In the genomic region with DNA sequence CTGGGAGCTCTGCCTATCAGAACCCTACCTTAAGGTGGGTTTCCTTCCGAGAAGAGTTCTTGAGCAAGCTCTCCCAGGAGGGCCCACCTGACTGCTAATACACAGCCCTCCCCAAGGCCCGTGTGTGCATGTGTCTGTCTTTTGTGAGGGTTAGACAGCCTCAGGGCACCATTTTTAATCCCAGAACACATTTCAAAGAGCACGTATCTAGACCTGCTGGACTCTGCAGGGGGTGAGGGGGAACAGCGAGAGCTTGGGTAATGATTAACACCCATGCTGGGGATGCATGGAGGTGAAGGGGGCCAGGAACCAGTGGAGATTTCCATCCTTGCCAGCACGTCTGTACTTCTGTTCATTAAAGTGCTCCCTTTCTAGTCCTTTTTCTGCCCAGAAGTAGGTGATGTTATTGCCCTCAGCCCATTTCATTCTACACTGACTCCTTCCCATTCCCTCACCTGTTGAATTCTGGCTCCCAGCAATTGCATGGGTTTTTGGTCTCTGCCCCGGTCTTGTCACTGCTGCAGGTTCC, we compare ENCODE assay signal across 1 cellular context.
TF ChIP-seq lines count a peak whose summit lies in the region.

No MANE protein-coding gene starts in this region.

TF ChIP-seq in HepG2, 621 proteins besides CTCF, POLR2A, EP300 and RAD21 (continued from another document and continues in another):
- TF ChIP-seq, protein P1, sequence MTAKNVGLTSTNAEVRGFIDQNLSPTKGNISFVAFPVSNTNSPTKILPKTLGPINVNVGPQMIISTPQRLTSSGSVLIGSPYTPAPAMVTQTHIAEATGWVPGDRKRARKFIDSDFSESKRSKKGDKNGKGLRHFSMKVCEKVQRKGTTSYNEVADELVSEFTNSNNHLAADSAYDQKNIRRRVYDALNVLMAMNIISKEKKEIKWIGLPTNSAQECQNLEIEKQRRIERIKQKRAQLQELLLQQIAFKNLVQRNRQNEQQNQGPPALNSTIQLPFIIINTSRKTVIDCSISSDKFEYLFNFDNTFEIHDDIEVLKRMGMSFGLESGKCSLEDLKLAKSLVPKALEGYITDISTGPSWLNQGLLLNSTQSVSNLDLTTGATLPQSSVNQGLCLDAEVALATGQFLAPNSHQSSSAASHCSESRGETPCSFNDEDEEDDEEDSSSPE (CRISPR knock-in tag; IDR thresholded peaks at IDR 0.05): peak; percentile 47; the same call in 1 of the 2 replicates
- TF ChIP-seq MZF1 (CRISPR knock-in tag; IDR thresholded peaks at IDR 0.05; ENCODE audit: borderline replicate concordance) (no peak), ZNF790 (CRISPR knock-in tag; IDR thresholded peaks at IDR 0.05; ENCODE audit: borderline replicate concordance) (no peak), HDAC6 (IDR thresholded peaks at IDR 0.05; ENCODE audit: low read depth, low read length) (no peak), ZNF652 (CRISPR knock-in tag; IDR thresholded peaks at IDR 0.05; ENCODE audit: borderline replicate concordance, low read depth) (0 out of 2 replicates have a peak, but pooled peaks have one; percentile 47), MAF1 (CRISPR knock-in tag; IDR thresholded peaks at IDR 0.05; ENCODE audit: borderline replicate concordance) (no peak), PITX1 (CRISPR knock-in tag; IDR thresholded peaks at IDR 0.05) (peak; percentile 98), ZNF749 (CRISPR knock-in tag; IDR thresholded peaks at IDR 0.05; ENCODE audit: borderline replicate concordance) (no peak), NCOA1 (CRISPR knock-in tag; IDR thresholded peaks at IDR 0.05) (peak; percentile 53; the same call in 1 of the 2 replicates), ZMYM4 (CRISPR knock-in tag; IDR thresholded peaks at IDR 0.05) (peak; percentile 80; the same call in 1 of the 2 replicates), KLF9 (CRISPR knock-in tag; IDR thresholded peaks at IDR 0.05; ENCODE audit: low read depth) (no peak), ZNF775 (CRISPR knock-in tag; IDR thresholded peaks at IDR 0.05; ENCODE audit: borderline replicate concordance) (no peak), ESRRA (CRISPR knock-in tag; IDR thresholded peaks at IDR 0.05; ENCODE audit: low read depth) (no peak; the same call in 1 of the 2 replicates), HMGA1 (CRISPR knock-in tag; conservative IDR thresholded peaks at IDR 0.05) (no peak), NR1H2 (CRISPR knock-in tag; IDR thresholded peaks at IDR 0.05; ENCODE audit: borderline replicate concordance, low read depth) (no peak), SP4 (CRISPR knock-in tag; IDR thresholded peaks at IDR 0.05) (0 out of 2 replicates have a peak, but pooled peaks have one; percentile 21), ZC3H13 (CRISPR knock-in tag; IDR thresholded peaks at IDR 0.05) (peak; percentile 42; the same call in 1 of the 2 replicates), DMAP1 (CRISPR knock-in tag; IDR thresholded peaks at IDR 0.05) (peak; percentile 73; the same call in 1 of the 2 replicates), CENPX (CRISPR knock-in tag; IDR thresholded peaks at IDR 0.05) (no peak), ZSCAN31 (CRISPR knock-in tag; IDR thresholded peaks at IDR 0.05; ENCODE audit: low read depth) (no peak; the same call in 1 of the 2 replicates), ZNF282 (IDR thresholded peaks at IDR 0.05; ENCODE audit: partially characterized antibody) (no peak), ATF7-NPFF (CRISPR knock-in tag; IDR thresholded peaks at IDR 0.05; ENCODE audit: low read depth) (0 out of 2 replicates have a peak, but pooled peaks have one; percentile 8), YEATS4 (CRISPR knock-in tag; IDR thresholded peaks at IDR 0.05; ENCODE audit: borderline replicate concordance) (no peak), ZNF292 (CRISPR knock-in tag; IDR thresholded peaks at IDR 0.05; ENCODE audit: borderline replicate concordance, low read depth) (peak; percentile 93; the same call in 1 of the 2 replicates), ZNF180 (CRISPR knock-in tag; IDR thresholded peaks at IDR 0.05; ENCODE audit: borderline replicate concordance, low read depth) (no peak), ZFY (CRISPR knock-in tag; IDR thresholded peaks at IDR 0.05) (peak; percentile 65), ELF3 (CRISPR knock-in tag; IDR thresholded peaks at IDR 0.05) (peak; percentile 58)
- TF ChIP-seq, protein P2, sequence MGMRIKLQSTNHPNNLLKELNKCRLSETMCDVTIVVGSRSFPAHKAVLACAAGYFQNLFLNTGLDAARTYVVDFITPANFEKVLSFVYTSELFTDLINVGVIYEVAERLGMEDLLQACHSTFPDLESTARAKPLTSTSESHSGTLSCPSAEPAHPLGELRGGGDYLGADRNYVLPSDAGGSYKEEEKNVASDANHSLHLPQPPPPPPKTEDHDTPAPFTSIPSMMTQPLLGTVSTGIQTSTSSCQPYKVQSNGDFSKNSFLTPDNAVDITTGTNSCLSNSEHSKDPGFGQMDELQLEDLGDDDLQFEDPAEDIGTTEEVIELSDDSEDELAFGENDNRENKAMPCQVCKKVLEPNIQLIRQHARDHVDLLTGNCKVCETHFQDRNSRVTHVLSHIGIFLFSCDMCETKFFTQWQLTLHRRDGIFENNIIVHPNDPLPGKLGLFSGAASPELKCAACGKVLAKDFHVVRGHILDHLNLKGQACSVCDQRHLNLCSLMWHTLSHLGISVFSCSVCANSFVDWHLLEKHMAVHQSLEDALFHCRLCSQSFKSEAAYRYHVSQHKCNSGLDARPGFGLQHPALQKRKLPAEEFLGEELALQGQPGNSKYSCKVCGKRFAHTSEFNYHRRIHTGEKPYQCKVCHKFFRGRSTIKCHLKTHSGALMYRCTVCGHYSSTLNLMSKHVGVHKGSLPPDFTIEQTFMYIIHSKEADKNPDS (CRISPR knock-in tag; IDR thresholded peaks at IDR 0.05): no peak
- TF ChIP-seq, protein P3, sequence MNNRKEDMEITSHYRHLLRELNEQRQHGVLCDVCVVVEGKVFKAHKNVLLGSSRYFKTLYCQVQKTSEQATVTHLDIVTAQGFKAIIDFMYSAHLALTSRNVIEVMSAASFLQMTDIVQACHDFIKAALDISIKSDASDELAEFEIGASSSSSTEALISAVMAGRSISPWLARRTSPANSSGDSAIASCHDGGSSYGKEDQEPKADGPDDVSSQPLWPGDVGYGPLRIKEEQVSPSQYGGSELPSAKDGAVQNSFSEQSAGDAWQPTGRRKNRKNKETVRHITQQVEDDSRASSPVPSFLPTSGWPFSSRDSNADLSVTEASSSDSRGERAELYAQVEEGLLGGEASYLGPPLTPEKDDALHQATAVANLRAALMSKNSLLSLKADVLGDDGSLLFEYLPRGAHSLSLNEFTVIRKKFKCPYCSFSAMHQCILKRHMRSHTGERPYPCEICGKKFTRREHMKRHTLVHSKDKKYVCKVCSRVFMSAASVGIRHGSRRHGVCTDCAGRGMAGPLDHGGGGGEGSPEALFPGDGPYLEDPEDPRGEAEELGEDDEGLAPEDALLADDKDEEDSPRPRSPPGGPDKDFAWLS (CRISPR knock-in tag; IDR thresholded peaks at IDR 0.05; ENCODE audit: borderline replicate concordance): peak; percentile 46; the same call in 1 of the 2 replicates
- TF ChIP-seq, protein P4, sequence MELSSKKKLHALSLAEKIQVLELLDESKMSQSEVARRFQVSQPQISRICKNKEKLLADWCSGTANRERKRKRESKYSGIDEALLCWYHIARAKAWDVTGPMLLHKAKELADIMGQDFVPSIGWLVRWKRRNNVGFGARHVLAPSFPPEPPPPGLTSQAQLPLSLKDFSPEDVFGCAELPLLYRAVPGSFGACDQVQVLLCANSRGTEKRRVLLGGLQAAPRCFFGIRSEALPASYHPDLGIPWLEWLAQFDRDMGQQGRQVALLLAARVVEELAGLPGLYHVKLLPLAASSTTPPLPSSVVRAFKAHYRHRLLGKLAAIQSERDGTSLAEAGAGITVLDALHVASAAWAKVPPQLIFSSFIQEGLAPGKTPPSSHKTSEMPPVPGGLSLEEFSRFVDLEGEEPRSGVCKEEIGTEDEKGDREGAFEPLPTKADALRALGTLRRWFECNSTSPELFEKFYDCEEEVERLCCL (CRISPR knock-in tag; IDR thresholded peaks at IDR 0.05; ENCODE audit: borderline replicate concordance): 0 out of 2 replicates have a peak, but pooled peaks have one; percentile 20
- TF ChIP-seq, protein P5, sequence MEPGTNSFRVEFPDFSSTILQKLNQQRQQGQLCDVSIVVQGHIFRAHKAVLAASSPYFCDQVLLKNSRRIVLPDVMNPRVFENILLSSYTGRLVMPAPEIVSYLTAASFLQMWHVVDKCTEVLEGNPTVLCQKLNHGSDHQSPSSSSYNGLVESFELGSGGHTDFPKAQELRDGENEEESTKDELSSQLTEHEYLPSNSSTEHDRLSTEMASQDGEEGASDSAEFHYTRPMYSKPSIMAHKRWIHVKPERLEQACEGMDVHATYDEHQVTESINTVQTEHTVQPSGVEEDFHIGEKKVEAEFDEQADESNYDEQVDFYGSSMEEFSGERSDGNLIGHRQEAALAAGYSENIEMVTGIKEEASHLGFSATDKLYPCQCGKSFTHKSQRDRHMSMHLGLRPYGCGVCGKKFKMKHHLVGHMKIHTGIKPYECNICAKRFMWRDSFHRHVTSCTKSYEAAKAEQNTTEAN (CRISPR knock-in tag; conservative IDR thresholded peaks at IDR 0.05): 0 out of 2 replicates have a peak, but pooled peaks have one; percentile 31
- TF ChIP-seq, protein P6, sequence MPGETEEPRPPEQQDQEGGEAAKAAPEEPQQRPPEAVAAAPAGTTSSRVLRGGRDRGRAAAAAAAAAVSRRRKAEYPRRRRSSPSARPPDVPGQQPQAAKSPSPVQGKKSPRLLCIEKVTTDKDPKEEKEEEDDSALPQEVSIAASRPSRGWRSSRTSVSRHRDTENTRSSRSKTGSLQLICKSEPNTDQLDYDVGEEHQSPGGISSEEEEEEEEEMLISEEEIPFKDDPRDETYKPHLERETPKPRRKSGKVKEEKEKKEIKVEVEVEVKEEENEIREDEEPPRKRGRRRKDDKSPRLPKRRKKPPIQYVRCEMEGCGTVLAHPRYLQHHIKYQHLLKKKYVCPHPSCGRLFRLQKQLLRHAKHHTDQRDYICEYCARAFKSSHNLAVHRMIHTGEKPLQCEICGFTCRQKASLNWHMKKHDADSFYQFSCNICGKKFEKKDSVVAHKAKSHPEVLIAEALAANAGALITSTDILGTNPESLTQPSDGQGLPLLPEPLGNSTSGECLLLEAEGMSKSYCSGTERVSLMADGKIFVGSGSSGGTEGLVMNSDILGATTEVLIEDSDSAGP (CRISPR knock-in tag; IDR thresholded peaks at IDR 0.05; ENCODE audit: borderline replicate concordance): peak; percentile 65; the same call in 1 of the 2 replicates
- TF ChIP-seq, protein P7, sequence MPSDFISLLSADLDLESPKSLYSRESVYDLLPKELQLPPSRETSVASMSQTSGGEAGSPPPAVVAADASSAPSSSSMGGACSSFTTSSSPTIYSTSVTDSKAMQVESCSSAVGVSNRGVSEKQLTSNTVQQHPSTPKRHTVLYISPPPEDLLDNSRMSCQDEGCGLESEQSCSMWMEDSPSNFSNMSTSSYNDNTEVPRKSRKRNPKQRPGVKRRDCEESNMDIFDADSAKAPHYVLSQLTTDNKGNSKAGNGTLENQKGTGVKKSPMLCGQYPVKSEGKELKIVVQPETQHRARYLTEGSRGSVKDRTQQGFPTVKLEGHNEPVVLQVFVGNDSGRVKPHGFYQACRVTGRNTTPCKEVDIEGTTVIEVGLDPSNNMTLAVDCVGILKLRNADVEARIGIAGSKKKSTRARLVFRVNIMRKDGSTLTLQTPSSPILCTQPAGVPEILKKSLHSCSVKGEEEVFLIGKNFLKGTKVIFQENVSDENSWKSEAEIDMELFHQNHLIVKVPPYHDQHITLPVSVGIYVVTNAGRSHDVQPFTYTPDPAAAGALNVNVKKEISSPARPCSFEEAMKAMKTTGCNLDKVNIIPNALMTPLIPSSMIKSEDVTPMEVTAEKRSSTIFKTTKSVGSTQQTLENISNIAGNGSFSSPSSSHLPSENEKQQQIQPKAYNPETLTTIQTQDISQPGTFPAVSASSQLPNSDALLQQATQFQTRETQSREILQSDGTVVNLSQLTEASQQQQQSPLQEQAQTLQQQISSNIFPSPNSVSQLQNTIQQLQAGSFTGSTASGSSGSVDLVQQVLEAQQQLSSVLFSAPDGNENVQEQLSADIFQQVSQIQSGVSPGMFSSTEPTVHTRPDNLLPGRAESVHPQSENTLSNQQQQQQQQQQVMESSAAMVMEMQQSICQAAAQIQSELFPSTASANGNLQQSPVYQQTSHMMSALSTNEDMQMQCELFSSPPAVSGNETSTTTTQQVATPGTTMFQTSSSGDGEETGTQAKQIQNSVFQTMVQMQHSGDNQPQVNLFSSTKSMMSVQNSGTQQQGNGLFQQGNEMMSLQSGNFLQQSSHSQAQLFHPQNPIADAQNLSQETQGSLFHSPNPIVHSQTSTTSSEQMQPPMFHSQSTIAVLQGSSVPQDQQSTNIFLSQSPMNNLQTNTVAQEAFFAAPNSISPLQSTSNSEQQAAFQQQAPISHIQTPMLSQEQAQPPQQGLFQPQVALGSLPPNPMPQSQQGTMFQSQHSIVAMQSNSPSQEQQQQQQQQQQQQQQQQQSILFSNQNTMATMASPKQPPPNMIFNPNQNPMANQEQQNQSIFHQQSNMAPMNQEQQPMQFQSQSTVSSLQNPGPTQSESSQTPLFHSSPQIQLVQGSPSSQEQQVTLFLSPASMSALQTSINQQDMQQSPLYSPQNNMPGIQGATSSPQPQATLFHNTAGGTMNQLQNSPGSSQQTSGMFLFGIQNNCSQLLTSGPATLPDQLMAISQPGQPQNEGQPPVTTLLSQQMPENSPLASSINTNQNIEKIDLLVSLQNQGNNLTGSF (CRISPR knock-in tag; IDR thresholded peaks at IDR 0.05): peak; percentile 77; the same call in 1 of the 2 replicates
- TF ChIP-seq, protein P8, sequence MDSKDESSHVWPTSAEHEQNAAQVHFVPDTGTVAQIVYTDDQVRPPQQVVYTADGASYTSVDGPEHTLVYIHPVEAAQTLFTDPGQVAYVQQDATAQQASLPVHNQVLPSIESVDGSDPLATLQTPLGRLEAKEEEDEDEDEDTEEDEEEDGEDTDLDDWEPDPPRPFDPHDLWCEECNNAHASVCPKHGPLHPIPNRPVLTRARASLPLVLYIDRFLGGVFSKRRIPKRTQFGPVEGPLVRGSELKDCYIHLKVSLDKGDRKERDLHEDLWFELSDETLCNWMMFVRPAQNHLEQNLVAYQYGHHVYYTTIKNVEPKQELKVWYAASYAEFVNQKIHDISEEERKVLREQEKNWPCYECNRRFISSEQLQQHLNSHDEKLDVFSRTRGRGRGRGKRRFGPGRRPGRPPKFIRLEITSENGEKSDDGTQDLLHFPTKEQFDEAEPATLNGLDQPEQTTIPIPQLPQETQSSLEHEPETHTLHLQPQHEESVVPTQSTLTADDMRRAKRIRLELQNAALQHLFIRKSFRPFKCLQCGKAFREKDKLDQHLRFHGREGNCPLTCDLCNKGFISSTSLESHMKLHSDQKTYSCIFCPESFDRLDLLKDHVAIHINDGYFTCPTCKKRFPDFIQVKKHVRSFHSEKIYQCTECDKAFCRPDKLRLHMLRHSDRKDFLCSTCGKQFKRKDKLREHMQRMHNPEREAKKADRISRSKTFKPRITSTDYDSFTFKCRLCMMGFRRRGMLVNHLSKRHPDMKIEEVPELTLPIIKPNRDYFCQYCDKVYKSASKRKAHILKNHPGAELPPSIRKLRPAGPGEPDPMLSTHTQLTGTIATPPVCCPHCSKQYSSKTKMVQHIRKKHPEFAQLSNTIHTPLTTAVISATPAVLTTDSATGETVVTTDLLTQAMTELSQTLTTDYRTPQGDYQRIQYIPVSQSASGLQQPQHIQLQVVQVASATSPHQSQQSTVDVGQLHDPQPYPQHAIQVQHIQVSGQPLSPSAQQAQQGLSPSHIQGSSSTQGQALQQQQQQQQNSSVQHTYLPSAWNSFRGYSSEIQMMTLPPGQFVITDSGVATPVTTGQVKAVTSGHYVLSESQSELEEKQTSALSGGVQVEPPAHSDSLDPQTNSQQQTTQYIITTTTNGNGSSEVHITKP (CRISPR knock-in tag; IDR thresholded peaks at IDR 0.05; ENCODE audit: low read depth): peak; percentile 64; the same call in 1 of the 2 replicates
